ENCODE assay signal across 23 cellular contexts in the genomic region with DNA sequence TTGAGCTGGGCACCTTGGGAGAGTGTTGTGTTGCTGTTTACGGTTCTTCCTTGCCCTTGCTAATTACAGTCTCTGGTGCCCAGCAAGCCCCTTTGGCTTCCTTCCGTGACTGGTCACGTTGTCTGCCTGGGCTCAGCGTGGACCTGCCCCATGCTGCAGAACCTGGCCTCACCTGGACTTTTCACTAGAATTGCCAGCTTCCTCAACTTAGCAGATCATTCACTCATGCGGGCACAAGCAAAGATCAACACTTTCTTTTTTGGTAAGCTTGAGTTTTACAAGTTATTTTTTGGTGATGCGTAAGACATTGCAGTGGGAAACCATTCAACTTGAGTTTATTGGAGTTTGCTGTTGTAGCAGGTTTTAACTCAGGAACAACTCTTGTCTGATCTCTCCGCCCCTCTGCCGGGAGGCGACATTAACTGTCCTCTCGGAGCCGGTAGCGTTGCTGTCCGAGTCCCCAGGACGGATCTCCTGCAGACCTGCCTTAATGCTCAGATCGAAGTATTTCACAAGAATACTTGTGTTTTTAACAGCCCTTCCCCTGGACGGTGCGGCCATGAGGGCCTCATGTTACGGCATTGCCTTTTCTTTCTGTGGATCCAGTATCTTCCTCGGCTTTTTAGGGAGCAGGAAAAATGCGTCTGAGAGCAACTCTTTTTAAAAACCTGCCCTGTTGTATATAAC. TPM values are rescaled to one million over a fixed set of nuclear protein-coding genes. Genes with fewer than 3 reads are reported as not detected.
DNase-seq lines count a peak whose midpoint lies in the region; ATAC-seq, FAIRE-seq and TF ChIP-seq lines count a peak whose summit lies in the region.
"Had no signal": no experiment of that assay in that cellular context is flagged by ENCODE, and none has a peak within 500 bp of the region (broad histone marks: within the 10 kb centered on the region; RNA-seq: fewer than 3 reads in every experiment).

No MANE protein-coding gene starts in this region.

- no peak for ATAC-seq in activated T-cell treated with anti-CD3 and anti-CD28 coated beads, Interleukin-2, amount 50 U/mL, for 72 hours (replicated peaks in 1 of 2)
- ATAC-seq in GM21447 (IDR thresholded peaks at IDR 0.05; ENCODE audit: unreplicated experiment): peak; percentile 34
- ATAC-seq in IMR-90 (ENCODE audit: low read depth): no peak
- ATAC-seq: body of pancreas, Right ventricle myocardium inferior, sciatic nerve had no signal

- H3K9me3 ChIP-seq in IMR-90 (ENCODE audit: control insufficient read depth, insufficient read depth, low read length): no peaks in the 10 kb centered on the region; the same call in 1 of the 2 replicates
- H3K9me3 ChIP-seq: body of pancreas, Caco-2, esophagus squamous epithelium, tibial artery had no signal

- POLR2A ChIA-PET in IMR-90 (lab: Charles Lee; ENCODE audit: unreplicated experiment): no interaction called here

- no peak overlapping the region for H3K4ac ChIP-seq in IMR-90 (ENCODE audit: low read depth, low read length)

- H3K36me3 ChIP-seq in IMR-90 (ENCODE audit: control insufficient read depth, insufficient read depth, low read length): peaks cover 52% of the 10 kb centered on the region

- H3K23ac ChIP-seq in IMR-90 (ENCODE audit: low read depth, low read length): no peak overlapping the region

- H3K36me3 Mint-ChIP-seq in activated T-cell treated with anti-CD3 and anti-CD28 coated beads, Interleukin-2, amount 50 U/mL, for 72 hours (ENCODE audit: insufficient read depth in 2 of 2): peaks cover 26 to 49% of the 10 kb centered on the region in 2 donors
- H3K36me3 Mint-ChIP-seq in nephron progenitor cell (ENCODE audit: low read depth): peaks cover 89% of the 10 kb centered on the region

- no peak for FAIRE-seq in HTR-8/SVneo (lab: Jason Lieb, UNC)

- TF ChIP-seq CTCF in IMR-90 (conservative IDR thresholded peaks at IDR 0.05; ENCODE audit: low read depth, low read length) (no peak), nephron progenitor cell (IDR thresholded peaks at IDR 0.05) (no peak)

- H2AK9ac ChIP-seq in IMR-90 (replicated peaks; ENCODE audit: low read depth, low read length, poor library complexity): no peak overlapping the region

- no peak overlapping the region for H4K91ac ChIP-seq in IMR-90 (ENCODE audit: insufficient read depth, low read depth, low read length)

- dilution Hi-C loops in IMR-90 (cut with HindIII; ENCODE audit: low sequenced_read_pairs, unreplicated experiment): no loop called here

- H3K4me1 ChIP-seq in IMR-90 (ENCODE audit: control insufficient read depth, insufficient read depth, low read length): no peaks in the 10 kb centered on the region
- H3K4me1 ChIP-seq: body of pancreas, Caco-2, tibial artery had no signal

- CTCF ChIA-PET in IMR-90 (lab: Yijun Ruan, JAX): no interaction called here

- in situ Hi-C loops in IMR-90 (cut with MboI; ENCODE audit: low sequenced_read_pairs): no loop called here

- H2BK120ac ChIP-seq in IMR-90 (ENCODE audit: low read depth, low read length): no peak overlapping the region

- no peak overlapping the region for H4K8ac ChIP-seq in IMR-90 (ENCODE audit: low read depth in 2 of 2, low read length in 2 of 2)

- TSS peak; percentile 68 for BruUV-seq in IMR-90 (replicated peaks; lab: Mats Ljungman, UMichigan)

- H3K4me1 Mint-ChIP-seq in activated T-cell treated with anti-CD3 and anti-CD28 coated beads, Interleukin-2, amount 50 U/mL, for 72 hours (ENCODE audit: low read depth): no peaks in the 10 kb centered on the region
- H3K4me1 Mint-ChIP-seq in nephron progenitor cell: peaks cover 8% of the 10 kb centered on the region
- H3K4me1 Mint-ChIP-seq: mesothelial cell of epicardium had no signal

- no peak overlapping the region for H2AFZ ChIP-seq in IMR-90 (replicated peaks; ENCODE audit: low read length, poor library complexity)

- H3K9me3 Mint-ChIP-seq in activated T-cell treated with anti-CD3 and anti-CD28 coated beads, Interleukin-2, amount 50 U/mL, for 72 hours: peaks cover 0 to 6% of the 10 kb centered on the region in 2 donors
- H3K9me3 Mint-ChIP-seq in nephron progenitor cell: peaks cover 14% of the 10 kb centered on the region

- no peak overlapping the region for H3K14ac ChIP-seq in IMR-90 (replicated peaks; ENCODE audit: low read depth, low read length)

- H2BK20ac ChIP-seq in IMR-90 (ENCODE audit: low read depth, low read length): no peak overlapping the region

- H3K18ac ChIP-seq in IMR-90 (ENCODE audit: low read depth, low read length): no peak overlapping the region

- no peak for DNase-seq in activated T-cell treated with anti-CD3 and anti-CD28 coated beads, Interleukin-2, amount 50 U/mL, for 72 hours
- no peak for DNase-seq in activated T-cell treated with anti-CD3 and anti-CD28 coated beads, Interleukin-2, amount 50 U/mL, for 1 hour
- DNase-seq in IMR-90: no peak
- no peak for DNase-seq in nephron progenitor cell
- no peak for DNase-seq in COLO829 (ENCODE audit: low spot score)
- DNase-seq in HTR-8/SVneo (ENCODE audit: insufficient read length, low spot score): no peak
- no peak for DNase-seq in SIG-M5 (lab: John Stamatoyannopoulos, UW)
- DNase-seq: activated CD4-positive, alpha-beta T cell treated with anti-CD3 and anti-CD28 coated beads, Interleukin-2, amount 50 U/mL, for 1 hour; activated gamma-delta T cell; body of pancreas; Caco-2; esophagus squamous epithelium; GDM1; islet precursor cell; NCI-H2171; NK-92 treated with Interleukin-12 subunit alpha and Interleukin-12 subunit beta, amount 100 ng/mL, for 24 hours; occipital lobe; T-helper 9 cell; tibial artery had no signal

- no peak overlapping the region for H2BK5ac ChIP-seq in IMR-90 (ENCODE audit: low read depth, low read length, poor library complexity, severe bottlenecking)

- H3K27ac ChIP-seq in IMR-90 (ENCODE audit: insufficient read depth, low read length): no peak overlapping the region
- H3K27ac ChIP-seq: body of pancreas, esophagus squamous epithelium, tibial artery had no signal

- WGBS in IMR-90 (ENCODE audit: extremely low coverage in 2 of 2, insufficient read length in 1 of 2), 2 experiments: 92% methylated on average over 8 of the region's 20 CpGs; no CpG with 5 or more reads in 1 of the 2 experiments

- H2AK5ac ChIP-seq in IMR-90 (ENCODE audit: low read depth, low read length): no peak overlapping the region

- no peak for TF ChIP-seq RAD21 in IMR-90 (IDR thresholded peaks at IDR 0.05; ENCODE audit: low read length)

- H3K9me1 ChIP-seq in IMR-90 (ENCODE audit: insufficient read depth, low read length): peaks cover 3% of the 10 kb centered on the region; the same call in 1 of the 2 replicates

- peak overlapping the region in 1 of 2 donors; percentile 48 for H3K4me3 Mint-ChIP-seq in activated T-cell treated with anti-CD3 and anti-CD28 coated beads, Interleukin-2, amount 50 U/mL, for 72 hours
- H3K4me3 Mint-ChIP-seq in nephron progenitor cell: no peak overlapping the region
- H3K4me3 Mint-ChIP-seq: mesothelial cell of epicardium had no signal

- H3K27ac Mint-ChIP-seq in activated T-cell treated with anti-CD3 and anti-CD28 coated beads, Interleukin-2, amount 50 U/mL, for 72 hours: peak overlapping the region; percentile 29
- H3K27ac Mint-ChIP-seq in nephron progenitor cell: peak overlapping the region; percentile 63
- H3K27ac Mint-ChIP-seq: mesothelial cell of epicardium had no signal

- H3K56ac ChIP-seq in IMR-90 (ENCODE audit: extremely low read depth, insufficient read depth, low read length): no peak overlapping the region

- peaks cover 5 to 7% of the 10 kb centered on the region in 2 experiments for H3K79me1 ChIP-seq in IMR-90 (ENCODE audit: low read depth in 1 of 2, low read length in 2 of 2)

- no peak for TF ChIP-seq POLR2A in IMR-90 (IDR thresholded peaks at IDR 0.05; ENCODE audit: low read depth, low read length)

- H4K20me1 ChIP-seq in IMR-90 (ENCODE audit: insufficient read depth, low read length): no peaks in the 10 kb centered on the region; the same call in 1 of the 2 replicates

- intact Hi-C loops in IMR-90 (cut with micrococcal nuclease): no loop called here

- no peak overlapping the region for H3K4me2 ChIP-seq in IMR-90 (ENCODE audit: low read depth, low read length)

- H2BK15ac ChIP-seq in IMR-90 (ENCODE audit: low read depth, low read length): no peak overlapping the region

- H3K9ac ChIP-seq in IMR-90 (ENCODE audit: low read depth, low read length): no peak overlapping the region

- no peaks in the 10 kb centered on the region for H3K27me3 Mint-ChIP-seq in activated T-cell treated with anti-CD3 and anti-CD28 coated beads, Interleukin-2, amount 50 U/mL, for 72 hours (ENCODE audit: low read depth)
- H3K27me3 Mint-ChIP-seq in nephron progenitor cell (ENCODE audit: low read depth, poor library complexity): no peaks in the 10 kb centered on the region

- no peaks in the 10 kb centered on the region for H3K27me3 ChIP-seq in IMR-90 (ENCODE audit: control insufficient read depth, insufficient read depth, low read length)
- H3K27me3 ChIP-seq: body of pancreas, esophagus squamous epithelium, tibial artery had no signal

- no peak overlapping the region for H3K4me3 ChIP-seq in IMR-90 (ENCODE audit: insufficient read depth, low read depth, low read length)
- H3K4me3 ChIP-seq: body of pancreas, esophagus squamous epithelium, tibial artery had no signal

- no peak overlapping the region for H4K5ac ChIP-seq in IMR-90 (ENCODE audit: low read depth, low read length)

TF ChIP-seq in IMR-90, 13 proteins besides CTCF, POLR2A, EP300 and RAD21 (continues in another document):
- no peak for TF ChIP-seq NFE2L2 (IDR thresholded peaks at IDR 0.05; ENCODE audit: low read depth, low read length)
- TF ChIP-seq MAFK (IDR thresholded peaks at IDR 0.05; ENCODE audit: low read depth, low read length): no peak
- no peak for TF ChIP-seq MXI1 (IDR thresholded peaks at IDR 0.05; ENCODE audit: borderline replicate concordance, low read depth, low read length)
- no peak for TF ChIP-seq MAZ (IDR thresholded peaks at IDR 0.05; ENCODE audit: borderline replicate concordance, low read depth, low read length)
- no peak for TF ChIP-seq BHLHE40 (IDR thresholded peaks at IDR 0.05; ENCODE audit: low read depth, low read length)
- TF ChIP-seq, protein P1, sequence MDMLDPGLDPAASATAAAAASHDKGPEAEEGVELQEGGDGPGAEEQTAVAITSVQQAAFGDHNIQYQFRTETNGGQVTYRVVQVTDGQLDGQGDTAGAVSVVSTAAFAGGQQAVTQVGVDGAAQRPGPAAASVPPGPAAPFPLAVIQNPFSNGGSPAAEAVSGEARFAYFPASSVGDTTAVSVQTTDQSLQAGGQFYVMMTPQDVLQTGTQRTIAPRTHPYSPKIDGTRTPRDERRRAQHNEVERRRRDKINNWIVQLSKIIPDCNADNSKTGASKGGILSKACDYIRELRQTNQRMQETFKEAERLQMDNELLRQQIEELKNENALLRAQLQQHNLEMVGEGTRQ (IDR thresholded peaks at IDR 0.05; ENCODE audit: low read depth, low read length): no peak
- TF ChIP-seq CEBPB (IDR thresholded peaks at IDR 0.05; ENCODE audit: low read depth, low read length): no peak
- no peak for TF ChIP-seq FOS (IDR thresholded peaks at IDR 0.05; ENCODE audit: low read depth, low read length)

RNA-seq across cellular contexts. Expression of a gene that starts 15.7 kb away (rescaled TPM):
- total RNA-seq in activated T-cell treated with anti-CD3 and anti-CD28 coated beads, Interleukin-2, amount 50 U/mL, for 72 hours: 1 to 10 TPM; 1.1 to 1.5 TPM
- not detected in 2 replicates for total RNA-seq in IMR-90 (2012; rRNA removed)
- polyA plus RNA-seq in IMR-90 (2012; rRNA removed): 0.29 and 0.46 TPM in 2 replicates
- polyA plus RNA-seq in IMR-90 (2012; cell fraction: cytosol; rRNA removed): 0.21 and 0.24 TPM in 2 replicates
- polyA plus RNA-seq in IMR-90 (2012; cell fraction: nucleus; rRNA removed; ENCODE audit: low replicate concordance): 0.18 and 1.1 TPM in 2 replicates
- total RNA-seq: body of pancreas, Caco-2, esophagus squamous epithelium, occipital lobe, Right ventricle myocardium inferior had no signal
